In genomic region chr14:105301915-105302249, GRCh38 we compare ENCODE assay signal across 8 cellular contexts. TPM values are rescaled to one million over a fixed set of nuclear protein-coding genes. Genes with fewer than 3 reads are reported as not detected.
A peak's percentile ranks its signal among the peaks of the same experiment; 100 is the strongest.
DNase-seq lines count a peak whose midpoint lies in the region; ATAC-seq, FAIRE-seq and TF ChIP-seq lines count a peak whose summit lies in the region.
"Not testable (repeated sequence)": the region's sequence is repeated elsewhere in the genome, so short reads cannot be mapped to it uniquely, and the experiment has no call there.

No MANE protein-coding gene starts in this region.

- peak overlapping the region; percentile 85 for H3K27ac Mint-ChIP-seq in CD4-positive, alpha-beta T cell
- H3K27ac Mint-ChIP-seq in IgD-negative memory B cell (peak overlapping the region; percentile 87 to 93 (median 90)), osteocyte (ENCODE audit: unreplicated experiment) (peak overlapping the region; percentile 67)
- not testable (repeated sequence) for H3K27ac Mint-ChIP-seq in T-helper 2 cell treated with Interferon-gamma antibody and Interleukin-4, amounts not matched to agents 5 μg/mL and 100 μg/mL, for 36 hours; astrocyte (ENCODE audit: unreplicated experiment)

- H2AFZ ChIP-seq in astrocyte (ENCODE audit: low read depth, low read length): peak overlapping the region; percentile 75

- H3K27me3 ChIP-seq in CD4-positive, alpha-beta T cell (ENCODE audit: control insufficient read depth, insufficient read depth, low read length); astrocyte (ENCODE audit: insufficient read depth, low read length); left lung: not testable (repeated sequence)

- not testable (repeated sequence) for H3K27me3 Mint-ChIP-seq in CD4-positive, alpha-beta T cell; IgD-negative memory B cell; T-helper 2 cell treated with Interferon-gamma antibody and Interleukin-4, amounts not matched to agents 5 μg/mL and 100 μg/mL, for 36 hours (ENCODE audit: low read depth); astrocyte (ENCODE audit: low read depth, unreplicated experiment); osteocyte (ENCODE audit: unreplicated experiment)

- H3K4me3 ChIP-seq in astrocyte (ENCODE audit: insufficient read depth, low read depth, low read length) (peak overlapping the region; percentile 84), epithelial cell of proximal tubule (ENCODE audit: low read depth, low read length) (peak overlapping the region; percentile 75), left lung (peak overlapping the region; percentile 66 to 77)

- DNase-seq in CD4-positive, alpha-beta T cell; T-helper 2 cell treated with Interferon-gamma antibody and Interleukin-4, amounts not matched to agents 5 μg/mL and 100 μg/mL, for 36 hours (ENCODE audit: low spot score); astrocyte (ENCODE audit: low read depth); epithelial cell of proximal tubule (ENCODE audit: low read depth); left lung; osteocyte (ENCODE audit: extremely low spot score, unreplicated experiment): not testable (repeated sequence)

- H3K27ac ChIP-seq in CD4-positive, alpha-beta T cell (ENCODE audit: low read depth, low read length); astrocyte (ENCODE audit: low read depth, low read length): not testable (repeated sequence)
- H3K27ac ChIP-seq in left lung (peak overlapping the region in 1 of 2 donors; percentile 94), temporal lobe (ENCODE audit: low read depth, low read length) (peak overlapping the region; percentile 89)

- FAIRE-seq in astrocyte (lab: Jason Lieb, UNC): not testable (repeated sequence)

- H3K4me1 ChIP-seq in astrocyte (ENCODE audit: insufficient read depth, low read length): not testable (repeated sequence)
- H3K4me1 ChIP-seq in left lung: peaks cover 6 to 28% of the 10 kb centered on the region in 2 donors

- not testable (repeated sequence) for TF ChIP-seq CTCF in CD4-positive, alpha-beta T cell (IDR thresholded peaks at IDR 0.05); astrocyte (IDR thresholded peaks at IDR 0.05; ENCODE audit: insufficient read depth, low read depth, low read length); epithelial cell of proximal tubule (conservative IDR thresholded peaks at IDR 0.05; ENCODE audit: low read depth, low read length); left lung (IDR thresholded peaks at IDR 0.05); osteocyte (IDR thresholded peaks at IDR 0.05)

- peaks cover 25% of the 10 kb centered on the region for H4K20me1 ChIP-seq in astrocyte (ENCODE audit: insufficient read depth, low read length)

- not testable (repeated sequence) for H3K36me3 ChIP-seq in astrocyte (ENCODE audit: insufficient read depth, low read length); left lung

- not testable (repeated sequence) for H3K9me3 ChIP-seq in CD4-positive, alpha-beta T cell (ENCODE audit: control insufficient read depth, low read length); astrocyte (ENCODE audit: insufficient read depth, low read depth, low read length); left lung

- CTCF ChIA-PET in CD4-positive, alpha-beta T cell (lab: Charles Lee): interaction anchor here (0.7 to 1.6 kb wide), 3 partner anchors 13 to 179 kb away, joined by 3 to 5 read pairs (median 3); partner anchors contain the start of gene PACS2

- not testable (repeated sequence) for H3K36me3 Mint-ChIP-seq in CD4-positive, alpha-beta T cell (ENCODE audit: low read depth); IgD-negative memory B cell; astrocyte (ENCODE audit: low read depth, unreplicated experiment); osteocyte (ENCODE audit: unreplicated experiment)
- H3K36me3 Mint-ChIP-seq in T-helper 2 cell treated with Interferon-gamma antibody and Interleukin-4, amounts not matched to agents 5 μg/mL and 100 μg/mL, for 36 hours (ENCODE audit: low read depth): peaks cover 13% of the 10 kb centered on the region

- peak overlapping the region; percentile 98 for H3K4me3 Mint-ChIP-seq in CD4-positive, alpha-beta T cell
- peak overlapping the region; percentile 83 to 97 (median 92) for H3K4me3 Mint-ChIP-seq in IgD-negative memory B cell
- H3K4me3 Mint-ChIP-seq in T-helper 2 cell treated with Interferon-gamma antibody and Interleukin-4, amounts not matched to agents 5 μg/mL and 100 μg/mL, for 36 hours: peak overlapping the region; percentile 93
- peak overlapping the region; percentile 89 for H3K4me3 Mint-ChIP-seq in astrocyte (ENCODE audit: unreplicated experiment)
- H3K4me3 Mint-ChIP-seq in osteocyte (ENCODE audit: unreplicated experiment): peak overlapping the region; percentile 83

- H3K79me2 ChIP-seq in astrocyte (ENCODE audit: insufficient read depth, low read length): peaks cover 33% of the 10 kb centered on the region

- H3K9ac ChIP-seq in astrocyte (ENCODE audit: low read length): not testable (repeated sequence)

- POLR2A ChIA-PET in CD4-positive, alpha-beta T cell (lab: Charles Lee): interaction anchor here (1.4 to 2.9 kb wide), 6 partner anchors 9 to 549 kb away, joined by 6 to 38 read pairs (median 12); partner anchors contain the start of genes BTBD6, PACS2, SIVA1 and TEDC1

- peak overlapping the region; percentile 93 for H3K4me2 ChIP-seq in astrocyte (ENCODE audit: low read length)

- ATAC-seq in CD4-positive, alpha-beta T cell (ENCODE audit: poor library complexity); left lung: not testable (repeated sequence)

- peaks cover 46% of the 10 kb centered on the region for H3K4me1 Mint-ChIP-seq in CD4-positive, alpha-beta T cell (ENCODE audit: low read depth)
- H3K4me1 Mint-ChIP-seq in IgD-negative memory B cell (peaks cover 9 to 14% (median 11%) of the 10 kb centered on the region in 3 donors), osteocyte (ENCODE audit: unreplicated experiment) (peaks cover 14% of the 10 kb centered on the region)
- peaks cover 27% of the 10 kb centered on the region for H3K4me1 Mint-ChIP-seq in T-helper 2 cell treated with Interferon-gamma antibody and Interleukin-4, amounts not matched to agents 5 μg/mL and 100 μg/mL, for 36 hours (ENCODE audit: low read depth)
- not testable (repeated sequence) for H3K4me1 Mint-ChIP-seq in astrocyte (ENCODE audit: low read depth, unreplicated experiment)

- intact Hi-C loops in CD4-positive, alpha-beta T cell (cut with DNase I, micrococcal nuclease): loop anchor here (1.0 to 5.0 kb wide), 6 partner anchors 12 to 210 kb away; partner anchors contain the start of genes NUDT14 (in 1 of the 2) and PACS2 (in 1 of the 2)
- intact Hi-C loops in left lung (cut with DNase I): not testable (repeated sequence)

- H3K9me3 Mint-ChIP-seq in CD4-positive, alpha-beta T cell; IgD-negative memory B cell; T-helper 2 cell treated with Interferon-gamma antibody and Interleukin-4, amounts not matched to agents 5 μg/mL and 100 μg/mL, for 36 hours; astrocyte (ENCODE audit: unreplicated experiment); osteocyte (ENCODE audit: unreplicated experiment): not testable (repeated sequence)

RNA-seq across cellular contexts. Expression of gene BRF1, which starts 1.1 kb away (rescaled TPM):
- total RNA-seq in CD4-positive, alpha-beta T cell: 10 to 100 TPM; 77.4 to 77.7 TPM
- polyA plus RNA-seq in IgD-negative memory B cell: 8.4 TPM
- total RNA-seq in astrocyte (20.5 and 21.5 TPM in 2 replicates), epithelial cell of proximal tubule (23.8 and 30.7 TPM in 2 replicates), left lung (10 to 100 TPM; 32.7 to 33.6 TPM), osteocyte (41.7 and 43.5 TPM in 2 replicates), temporal lobe (57.0 TPM)

RNA-seq across cellular contexts. Expression of gene PACS2, which starts 12.7 kb away (rescaled TPM):
- 10 to 100 TPM; 57.7 to 61.5 TPM for total RNA-seq in CD4-positive, alpha-beta T cell
- polyA plus RNA-seq in IgD-negative memory B cell: 3.8 TPM
- total RNA-seq in astrocyte: 49.7 and 51.0 TPM in 2 replicates
- 45.1 and 68.7 TPM in 2 replicates for total RNA-seq in epithelial cell of proximal tubule
- total RNA-seq in left lung: 10 to 100 TPM; 69.7 to 77.2 TPM
- 109 and 115 TPM in 2 replicates for total RNA-seq in osteocyte
- 67.9 TPM for total RNA-seq in temporal lobe

RNA-seq across cellular contexts. Expression of gene BTBD6, which starts 53.5 kb away (rescaled TPM):
- 10 to 100 TPM; 36.9 to 37.6 TPM for total RNA-seq in CD4-positive, alpha-beta T cell
- polyA plus RNA-seq in IgD-negative memory B cell: 2.3 TPM
- 23.8 and 25.1 TPM in 2 replicates for total RNA-seq in astrocyte
- total RNA-seq in epithelial cell of proximal tubule: 39.4 and 64.1 TPM in 2 replicates
- 10 to 100 TPM; 45.4 to 52.6 TPM for total RNA-seq in left lung
- total RNA-seq in osteocyte: 35.3 and 35.7 TPM in 2 replicates
- 35.2 TPM for total RNA-seq in temporal lobe
